Comparison of ENCODE assay signal across 18 cellular contexts in the genomic region with DNA sequence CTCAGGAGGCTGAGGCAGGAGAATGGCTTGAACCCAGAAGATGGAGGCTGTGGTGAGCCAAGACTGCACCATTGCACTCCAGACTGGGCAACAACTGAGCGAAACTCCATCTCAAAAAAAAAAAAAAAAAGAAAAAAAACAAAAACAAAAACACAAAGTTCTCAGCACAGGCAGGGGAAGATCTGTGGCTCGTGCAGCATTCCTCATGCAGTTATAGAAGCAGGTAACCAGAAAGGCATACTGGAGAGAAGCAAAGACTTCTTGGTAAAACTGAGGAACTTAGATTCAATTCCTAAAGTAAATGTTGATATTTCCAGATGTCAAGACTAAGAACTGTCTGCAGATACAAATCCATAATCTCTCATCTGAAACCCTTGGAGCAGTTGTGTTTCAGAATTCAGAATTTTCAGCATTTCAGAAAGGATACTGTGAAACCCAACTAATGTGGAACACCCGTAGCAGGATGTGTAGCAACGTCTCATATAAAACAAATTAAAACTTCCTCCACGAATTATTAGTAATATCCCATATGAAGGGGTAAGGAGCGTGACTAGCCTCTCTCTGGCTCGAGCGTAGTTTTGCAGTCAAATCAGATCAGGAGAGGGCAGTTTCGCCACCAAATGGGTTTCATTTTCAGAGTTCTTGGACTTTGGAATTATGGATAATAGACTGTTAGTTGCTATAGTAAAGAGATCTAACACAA. TPM values are rescaled to one million over a fixed set of nuclear protein-coding genes. Genes with fewer than 3 reads are reported as not detected.
DNase-seq lines count a peak whose midpoint lies in the region; ATAC-seq and TF ChIP-seq lines count a peak whose summit lies in the region.
"Had no signal": no experiment of that assay in that cellular context is flagged by ENCODE, and none has a peak within 500 bp of the region (broad histone marks: within the 10 kb centered on the region; RNA-seq: fewer than 3 reads in every experiment).

No MANE protein-coding gene starts in this region.

- H3K14ac ChIP-seq in H9 (ENCODE audit: insufficient read depth, low read length) = no peak overlapping the region

- DNase-seq in left colon = no peak
- DNase-seq in H9 = no peak
- no peak for DNase-seq in Calu3
- no peak for DNase-seq in NAMALWA (ENCODE audit: low spot score)
- no peak for DNase-seq in foreskin melanocyte
- DNase-seq: ACHN; activated effector memory CD4-positive, alpha-beta T cell treated with anti-CD3 and anti-CD28 coated beads, Interleukin-2, amount 50 U/mL, for 16 hours; anterior cingulate cortex; NCI-H1417; T-helper 17 cell; uterus had no signal

- no peak overlapping the region for H3K27ac ChIP-seq in H9 (ENCODE audit: insufficient read length, low read depth, low read length)
- H3K27ac ChIP-seq: uterus had no signal

- no peak overlapping the region for H2AFZ ChIP-seq in H9 (ENCODE audit: low read length)

- H2BK15ac ChIP-seq in H9 (ENCODE audit: low read depth, low read length) = no peak overlapping the region

- CTCF ChIA-PET in Calu3 (lab: Charles Lee) = no interaction called here

- no peak overlapping the region for H3K18ac ChIP-seq in H9 (ENCODE audit: insufficient read length, low read depth, low read length)

- H3K79me1 ChIP-seq in H9 (ENCODE audit: insufficient read depth, low read depth, low read length, poor library complexity, severe bottlenecking) = no peaks in the 10 kb centered on the region

- H3K27ac Mint-ChIP-seq in H9 = no peak overlapping the region
- no peak overlapping the region for H3K27ac Mint-ChIP-seq in Calu3 (ENCODE audit: unreplicated experiment)
- H3K27ac Mint-ChIP-seq: stimulated activated naive CD8-positive, alpha-beta T cell treated with anti-CD3 and anti-CD28 coated beads, Interleukin-15, Interleukin-2, amounts not matched to agents 100 ng/mL and 50 ng/mL, for 24 hours; T-helper 17 cell had no signal

- H3K23ac ChIP-seq in H9 (ENCODE audit: insufficient read length, low read depth, low read length) = no peak overlapping the region

- H3K4me1 ChIP-seq in H9 (ENCODE audit: insufficient read depth, low read length) = no peaks in the 10 kb centered on the region; the same call in 1 of the 2 replicates
- H3K4me1 ChIP-seq: uterus had no signal

- no peak overlapping the region for H4K91ac ChIP-seq in H9 (ENCODE audit: insufficient read length, low read depth, low read length)

- no peak overlapping the region for H3K9ac ChIP-seq in H9 (ENCODE audit: extremely low read depth, insufficient read length, low read length)

- no peaks in the 10 kb centered on the region for H3K27me3 Mint-ChIP-seq in H9 (ENCODE audit: low read depth)
- H3K27me3 Mint-ChIP-seq in Calu3 (ENCODE audit: unreplicated experiment) = peaks cover 9% of the 10 kb centered on the region
- H3K27me3 Mint-ChIP-seq: stimulated activated naive CD8-positive, alpha-beta T cell treated with anti-CD3 and anti-CD28 coated beads, Interleukin-15, Interleukin-2, amounts not matched to agents 100 ng/mL and 50 ng/mL, for 24 hours had no signal

- H3T11ph ChIP-seq in H9 (ENCODE audit: low read length) = no peak overlapping the region

- H3K4me2 ChIP-seq in H9 (ENCODE audit: insufficient read depth, insufficient read length, low read length) = no peak overlapping the region

- peak; percentile 27 for ATAC-seq in GM18519 (IDR thresholded peaks at IDR 0.05; ENCODE audit: low FRiP score, unreplicated experiment)
- ATAC-seq in GM21367 (IDR thresholded peaks at IDR 0.05; ENCODE audit: unreplicated experiment) = peak; percentile 17
- peak; percentile 21 for ATAC-seq in HG03039 (IDR thresholded peaks at IDR 0.05; ENCODE audit: unreplicated experiment)
- peak; percentile 47 for ATAC-seq in left colon
- ATAC-seq: activated CD4-positive, CD25-positive, alpha-beta regulatory T cell treated with anti-CD3 and anti-CD28 coated beads, Interleukin-2, amount 50 U/mL, for 24 hours; T-helper 17 cell had no signal

- TF ChIP-seq CTCF in H9 (conservative IDR thresholded peaks at IDR 0.05) (no peak), Calu3 (IDR thresholded peaks at IDR 0.05; ENCODE audit: unreplicated experiment) (no peak)

- no peaks in the 10 kb centered on the region for H3K79me2 ChIP-seq in H9 (ENCODE audit: insufficient read depth, low read length)

- no peaks in the 10 kb centered on the region for H3K27me3 ChIP-seq in H9 (ENCODE audit: insufficient read depth, low read length)
- H3K27me3 ChIP-seq: uterus had no signal

- no peak overlapping the region for H2BK12ac ChIP-seq in H9 (ENCODE audit: insufficient read length, low read depth, low read length)

- H3K23me2 ChIP-seq in H9 (ENCODE audit: insufficient read length, low read depth, low read length, poor library complexity, severe bottlenecking) = no peaks in the 10 kb centered on the region

- H4K20me1 ChIP-seq in H9 (ENCODE audit: control insufficient read depth, insufficient read depth, insufficient read length) = no peaks in the 10 kb centered on the region

- H3K4me1 Mint-ChIP-seq in H9 (peaks cover 3 to 8% of the 10 kb centered on the region in 2 experiments), Calu3 (ENCODE audit: low read depth, unreplicated experiment) (no peaks in the 10 kb centered on the region)
- H3K4me1 Mint-ChIP-seq: T-helper 17 cell had no signal

- intact Hi-C loops in left colon (cut with DNase I, micrococcal nuclease) = no loop called here
- intact Hi-C loops in Calu3 (cut with micrococcal nuclease; ENCODE audit: unreplicated experiment) = no loop called here

- H3K56ac ChIP-seq in H9 (ENCODE audit: insufficient read length, low read depth, low read length) = no peak overlapping the region

- H3K4ac ChIP-seq in H9 (ENCODE audit: low read depth, low read length) = no peak overlapping the region

- H2AK5ac ChIP-seq in H9 (ENCODE audit: insufficient read length, low read length) = no peak overlapping the region

- H2BK120ac ChIP-seq in H9 (ENCODE audit: low read depth, low read length, poor library complexity, severe bottlenecking) = no peak overlapping the region

- no peaks in the 10 kb centered on the region for H3K9me3 ChIP-seq in H9 (ENCODE audit: control insufficient read depth, low read depth, low read length)
- H3K9me3 ChIP-seq: uterus had no signal

- H4K8ac ChIP-seq in H9 (replicated peaks; ENCODE audit: insufficient read length, low read depth, low read length) = no peak overlapping the region

- H3K4me3 Mint-ChIP-seq in H9 = no peak overlapping the region
- no peak overlapping the region for H3K4me3 Mint-ChIP-seq in Calu3 (ENCODE audit: low read depth, unreplicated experiment)
- H3K4me3 Mint-ChIP-seq: stimulated activated naive CD8-positive, alpha-beta T cell treated with anti-CD3 and anti-CD28 coated beads, Interleukin-15, Interleukin-2, amounts not matched to agents 100 ng/mL and 50 ng/mL, for 24 hours; T-helper 17 cell had no signal

- WGBS in H9 (ENCODE audit: extremely low coverage, insufficient read length, low lambda C conversion rate) = no CpG with 5 or more reads among the region's 9 CpGs

- peaks cover 10 to 15% of the 10 kb centered on the region in 2 experiments for H3K9me3 Mint-ChIP-seq in H9
- peaks cover 3% of the 10 kb centered on the region for H3K9me3 Mint-ChIP-seq in Calu3 (ENCODE audit: low read depth, unreplicated experiment)

- BruUV-seq in Calu3 (replicated peaks; lab: Mats Ljungman, UMichigan) = no TSS peak

- no peak overlapping the region for H2BK20ac ChIP-seq in H9 (ENCODE audit: low read depth, low read length, poor library complexity, severe bottlenecking)

- no peak overlapping the region for H2BK5ac ChIP-seq in H9 (ENCODE audit: insufficient read length, low read length)

- H4K5ac ChIP-seq in H9 (ENCODE audit: insufficient read length, low read depth, low read length) = no peak overlapping the region

- H3K36me3 Mint-ChIP-seq in H9 (ENCODE audit: insufficient read depth in 1 of 3, low read depth in 3 of 3) (peaks cover 5 to 11% (median 10%) of the 10 kb centered on the region in 3 experiments), Calu3 (ENCODE audit: insufficient read depth, unreplicated experiment) (no peaks in the 10 kb centered on the region)

RNA-seq across cellular contexts. Expression of a gene that starts 13.2 kb away (rescaled TPM):
- total RNA-seq in left colon (not detected), H9 (2021) (not detected in 2 replicates), Calu3 (2022) (not detected in 2 replicates)
- total RNA-seq: lower leg skin, pulmonary artery endothelial cell, T-helper 17 cell, uterus had no signal
